Comparison of ENCODE assay signal across 8 cellular contexts in the genomic region with DNA sequence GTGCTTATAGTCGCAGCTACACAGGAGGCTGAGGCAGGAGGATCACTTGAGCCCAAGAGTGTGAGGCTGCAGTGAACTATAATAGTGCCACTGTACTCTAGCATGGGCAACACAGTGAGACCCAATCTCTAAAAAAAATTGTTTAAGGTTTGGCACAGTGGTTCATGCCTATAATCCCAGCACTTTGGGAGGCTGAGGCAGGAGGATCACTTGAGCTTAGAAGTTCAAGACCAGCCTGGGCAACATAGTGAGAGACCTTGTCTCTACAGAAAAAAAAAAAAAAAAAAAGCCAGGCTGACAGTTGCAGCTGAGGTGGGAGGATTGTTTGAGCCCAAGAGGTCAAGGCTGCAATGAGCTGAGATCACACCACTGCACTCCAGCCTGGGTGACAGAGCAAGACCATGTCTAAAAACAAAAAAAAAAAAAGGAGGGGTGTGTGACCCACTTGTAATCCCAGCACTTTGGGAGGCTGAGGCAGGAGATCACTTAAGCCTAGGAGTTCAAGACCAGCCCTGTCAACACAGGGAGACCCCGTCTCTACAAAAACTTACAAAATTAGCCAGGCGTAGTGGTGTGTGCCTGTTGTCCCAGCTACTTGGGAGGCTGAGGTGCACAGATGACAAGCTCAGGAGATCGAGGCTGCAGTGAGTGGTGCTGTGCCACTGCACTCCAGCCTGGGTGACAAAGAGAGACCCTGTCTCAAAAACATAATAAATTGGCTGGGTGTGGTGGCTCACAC. TPM values are rescaled to one million over a fixed set of nuclear protein-coding genes. Genes with fewer than 3 reads are reported as not detected.
DNase-seq lines count a peak whose midpoint lies in the region; ATAC-seq, FAIRE-seq and TF ChIP-seq lines count a peak whose summit lies in the region.
"Not testable (repeated sequence)": the region's sequence is repeated elsewhere in the genome, so short reads cannot be mapped to it uniquely, and the experiment has no call there.
"Had no signal": no experiment of that assay in that cellular context is flagged by ENCODE, and none has a peak within 500 bp of the region (broad histone marks: within the 10 kb centered on the region; RNA-seq: fewer than 3 reads in every experiment).

No MANE protein-coding gene starts in this region.

- H2BK5ac ChIP-seq in IMR-90 (ENCODE audit: low read depth, low read length, poor library complexity, severe bottlenecking), result not testable (repeated sequence)

- H3K4me3 Mint-ChIP-seq in activated naive CD4-positive, alpha-beta T cell treated with anti-CD3 and anti-CD28 coated beads, Interleukin-2, amount 10 ng/mL, durations not matched to agents 7 days and 5 days, result not testable (repeated sequence)

- not testable (repeated sequence) for H3K18ac ChIP-seq in IMR-90 (ENCODE audit: low read depth, low read length)

- H3K9me3 ChIP-seq in A549; IMR-90 (ENCODE audit: control insufficient read depth, insufficient read depth, low read length); right atrium auricular region; liver (ENCODE audit: control insufficient read depth in 4 of 4, low read length in 3 of 4); testis: not testable (repeated sequence)

- peak overlapping the region; percentile 45 for H3K27ac Mint-ChIP-seq in activated naive CD4-positive, alpha-beta T cell treated with anti-CD3 and anti-CD28 coated beads, Interleukin-2, amount 10 ng/mL, durations not matched to agents 7 days and 5 days

- 0 out of 2 replicates have a peak overlapping the region, but pooled peaks have one; percentile 37 for H2AK5ac ChIP-seq in IMR-90 (ENCODE audit: low read depth, low read length)

- H2AFZ ChIP-seq in IMR-90 (replicated peaks; ENCODE audit: low read length, poor library complexity), result not testable (repeated sequence)

- H3K9me3 Mint-ChIP-seq in activated naive CD4-positive, alpha-beta T cell treated with anti-CD3 and anti-CD28 coated beads, Interleukin-2, amount 10 ng/mL, durations not matched to agents 7 days and 5 days, result not testable (repeated sequence)

- H3K27me3 ChIP-seq in IMR-90 (ENCODE audit: control insufficient read depth, insufficient read depth, low read length); right atrium auricular region; liver (ENCODE audit: control insufficient read depth in 4 of 4, insufficient read depth in 4 of 4, low read length in 3 of 4); testis: not testable (repeated sequence)

- not testable (repeated sequence) for H3K27me3 Mint-ChIP-seq in activated naive CD4-positive, alpha-beta T cell treated with anti-CD3 and anti-CD28 coated beads, Interleukin-2, amount 10 ng/mL, durations not matched to agents 7 days and 5 days

- WGBS in A549 (ENCODE audit: missing lambda C conversion rate), result 93% methylated on average over 4 of the region's 4 CpGs
- no CpG with 5 or more reads among the region's 4 CpGs for WGBS in IMR-90 (ENCODE audit: extremely low coverage in 2 of 2, insufficient read length in 1 of 2), 2 experiments
- WGBS in liver, result 87% methylated on average over 4 of the region's 4 CpGs
- WGBS in testis, 2 donors, result 90% methylated on average over 2 to 4 of the region's 4 CpGs

- not testable (repeated sequence) for H3K36me3 ChIP-seq in IMR-90 (ENCODE audit: control insufficient read depth, insufficient read depth, low read length); liver (ENCODE audit: control insufficient read depth in 4 of 4, insufficient read depth in 3 of 4, low read depth in 1 of 4, low read length in 3 of 4); testis (ENCODE audit: low read depth, missing control alignments)
- peaks cover 19% of the 10 kb centered on the region for H3K36me3 ChIP-seq in right atrium auricular region

- H3K36me3 Mint-ChIP-seq in activated naive CD4-positive, alpha-beta T cell treated with anti-CD3 and anti-CD28 coated beads, Interleukin-2, amount 10 ng/mL, durations not matched to agents 7 days and 5 days, result peaks cover 17% of the 10 kb centered on the region

- BruUV-seq in IMR-90 (replicated peaks; lab: Mats Ljungman, UMichigan), result not testable (repeated sequence)

- not testable (repeated sequence) for FAIRE-seq in A549 (lab: Jason Lieb, UNC)

- H3K4me1 ChIP-seq in A549 (peaks cover 35% of the 10 kb centered on the region), liver (ENCODE audit: control insufficient read depth in 4 of 4, insufficient read depth in 4 of 4, low read length in 3 of 4) (peaks cover 0 to 19% (median 2%) of the 10 kb centered on the region in 4 donors)
- not testable (repeated sequence) for H3K4me1 ChIP-seq in IMR-90 (ENCODE audit: control insufficient read depth, insufficient read depth, low read length); right atrium auricular region; testis

- not testable (repeated sequence) for TF ChIP-seq EP300 in A549 (IDR thresholded peaks at IDR 0.05)

- H4K20me1 ChIP-seq in IMR-90 (ENCODE audit: insufficient read depth, low read length), result peaks cover 16% of the 10 kb centered on the region; the same call in 1 of the 2 replicates

- not testable (repeated sequence) for ATAC-seq in A549; IMR-90 (ENCODE audit: low read depth)

- in situ Hi-C loops in IMR-90 (cut with MboI; ENCODE audit: low sequenced_read_pairs), result not testable (repeated sequence)

- not testable (repeated sequence) for TF ChIP-seq CTCF in A549 (IDR thresholded peaks at IDR 0.05); IMR-90 (conservative IDR thresholded peaks at IDR 0.05; ENCODE audit: low read depth, low read length); right atrium auricular region (IDR thresholded peaks at IDR 0.05); liver (IDR thresholded peaks at IDR 0.05; ENCODE audit: low read depth, low read length, missing input control); testis (IDR thresholded peaks at IDR 0.05)

- H3K4me2 ChIP-seq in A549; IMR-90 (ENCODE audit: low read depth, low read length): not testable (repeated sequence)

- not testable (repeated sequence) for H3K56ac ChIP-seq in IMR-90 (ENCODE audit: extremely low read depth, insufficient read depth, low read length)

- POLR2A ChIA-PET in A549 (lab: Yijun Ruan, JAX); IMR-90 (lab: Charles Lee; ENCODE audit: unreplicated experiment): not testable (repeated sequence)

- not testable (repeated sequence) for H2AK9ac ChIP-seq in IMR-90 (replicated peaks; ENCODE audit: low read depth, low read length, poor library complexity)

- intact Hi-C loops in IMR-90 (cut with micrococcal nuclease); testis (cut with DNase I; ENCODE audit: low total_unique reads): not testable (repeated sequence)

- peaks cover 17 to 29% of the 10 kb centered on the region in 2 experiments for H3K79me1 ChIP-seq in IMR-90 (ENCODE audit: low read depth in 1 of 2, low read length in 2 of 2)

- dilution Hi-C loops in IMR-90 (cut with HindIII; ENCODE audit: low sequenced_read_pairs, unreplicated experiment), result not testable (repeated sequence)

- H3K4ac ChIP-seq in IMR-90 (ENCODE audit: low read depth, low read length), result not testable (repeated sequence)

- H4K5ac ChIP-seq in IMR-90 (ENCODE audit: low read depth, low read length), result not testable (repeated sequence)

- TF ChIP-seq RAD21 in A549 (conservative IDR thresholded peaks at IDR 0.05 in 1 of 2, IDR thresholded peaks at IDR 0.05 in 1 of 2); IMR-90 (IDR thresholded peaks at IDR 0.05; ENCODE audit: low read length); liver (IDR thresholded peaks at IDR 0.05): not testable (repeated sequence)

- CTCF ChIA-PET in A549 (lab: Yijun Ruan, JAX), result interaction anchor here (0.6 to 2.6 kb wide), 4 partner anchors 18 to 1315 kb away, joined by 3 to 12 read pairs (median 4); a partner anchor contains a TSS
- CTCF ChIA-PET in IMR-90 (lab: Yijun Ruan, JAX), result not testable (repeated sequence)
- CTCF ChIA-PET in activated naive CD4-positive, alpha-beta T cell treated with anti-CD3 and anti-CD28 coated beads, Interleukin-2, amount 10 ng/mL, durations not matched to agents 7 days and 5 days (lab: Charles Lee), result interaction anchor here (0.7 to 1.4 kb wide), 2 partner anchors 32 to 61 kb away, joined by 3 read pairs; no protein-coding TSS in a partner anchor

- peak overlapping the region; percentile 49 to 74; a peak in 2 of 6 replicates for H3K27ac ChIP-seq in A549
- H3K27ac ChIP-seq in IMR-90 (ENCODE audit: insufficient read depth, low read length); right atrium auricular region; testis: not testable (repeated sequence)
- peak overlapping the region; percentile 73 to 84 for H3K27ac ChIP-seq in liver (ENCODE audit: low read depth in 1 of 2, low read length in 2 of 2)

- not testable (repeated sequence) for H3K14ac ChIP-seq in IMR-90 (replicated peaks; ENCODE audit: low read depth, low read length)

- not testable (repeated sequence) for H2BK20ac ChIP-seq in IMR-90 (ENCODE audit: low read depth, low read length)

- H2BK120ac ChIP-seq in IMR-90 (ENCODE audit: low read depth, low read length), result not testable (repeated sequence)

- H4K91ac ChIP-seq in IMR-90 (ENCODE audit: insufficient read depth, low read depth, low read length), result not testable (repeated sequence)

- not testable (repeated sequence) for H3K9ac ChIP-seq in IMR-90 (ENCODE audit: low read depth, low read length)
- H3K9ac ChIP-seq in liver (ENCODE audit: low read depth in 1 of 2, low read length in 2 of 2), result peak overlapping the region in 1 of 2 donors; percentile 51

- not testable (repeated sequence) for H4K8ac ChIP-seq in IMR-90 (ENCODE audit: low read depth in 2 of 2, low read length in 2 of 2)

- H3K4me1 Mint-ChIP-seq in activated naive CD4-positive, alpha-beta T cell treated with anti-CD3 and anti-CD28 coated beads, Interleukin-2, amount 10 ng/mL, durations not matched to agents 7 days and 5 days, result not testable (repeated sequence)

- H3K4me3 ChIP-seq in A549; IMR-90 (ENCODE audit: insufficient read depth, low read depth, low read length); right atrium auricular region; liver (ENCODE audit: low read depth in 1 of 3, low read length in 3 of 3); testis: not testable (repeated sequence)

- peaks cover 14% of the 10 kb centered on the region for H3K9me1 ChIP-seq in IMR-90 (ENCODE audit: insufficient read depth, low read length)

- DNase-seq in A549 (ENCODE audit: low read depth in 1 of 2, low spot score in 1 of 2); IMR-90; activated naive CD4-positive, alpha-beta T cell treated with anti-CD3 and anti-CD28 coated beads, Interleukin-2, amount 10 ng/mL, durations not matched to agents 7 days and 5 days: not testable (repeated sequence)
- DNase-seq in dedifferentiated amniotic fluid mesenchymal stem cell (ENCODE audit: extremely low spot score) (peak; percentile 13), right atrium auricular region (ENCODE audit: low spot score) (peak; percentile 18), testis (peak; percentile 9)

- not testable (repeated sequence) for TF ChIP-seq POLR2A in A549 (IDR thresholded peaks at IDR 0.05; ENCODE audit: low read length); IMR-90 (IDR thresholded peaks at IDR 0.05; ENCODE audit: low read depth, low read length); testis (IDR thresholded peaks at IDR 0.05)

- H3K23ac ChIP-seq in IMR-90 (ENCODE audit: low read depth, low read length), result not testable (repeated sequence)

- not testable (repeated sequence) for H2BK15ac ChIP-seq in IMR-90 (ENCODE audit: low read depth, low read length)

RNA-seq across cellular contexts. Expression of a gene that starts 18.0 kb away (rescaled TPM):
- polyA plus RNA-seq in A549 (2011; rRNA removed), result 45.4 and 47.2 TPM in 2 replicates
- polyA plus RNA-seq in A549 (2012; cell fraction: cytosol; rRNA removed), result 19.4 and 20.5 TPM in 2 replicates
- 9.2 and 17.5 TPM in 2 replicates for polyA plus RNA-seq in A549 (2012; cell fraction: nucleus; rRNA removed)
- 38.5 to 42.5 TPM (median 39.4 TPM) in 3 replicates for polyA plus RNA-seq in A549 (2017; fragmentation: RNase III; extraction: RNeasy Plus Mini Kit Qiagen cat#74134 plus additional on column Dnase treatment)
- 9.9 and 11.4 TPM in 2 replicates for polyA minus RNA-seq in A549 (2011; rRNA and poly(A)+ RNA removed)
- total RNA-seq in IMR-90 (2012; rRNA removed), result 36.2 and 44.4 TPM in 2 replicates
- polyA plus RNA-seq in IMR-90 (2012; rRNA removed), result 36.4 and 40.7 TPM in 2 replicates
- polyA plus RNA-seq in IMR-90 (2012; cell fraction: cytosol; rRNA removed), result 21.0 and 27.4 TPM in 2 replicates
- polyA plus RNA-seq in IMR-90 (2012; cell fraction: nucleus; rRNA removed; ENCODE audit: low replicate concordance), result 12.4 and 51.2 TPM in 2 replicates
- total RNA-seq in right atrium auricular region, result 10 to 100 TPM; 50.4 to 61.0 TPM
- 10 to 100 TPM; 23.5 to 25.3 TPM for total RNA-seq in liver
- polyA plus RNA-seq in liver, result 10 to 100 TPM; 18.7 to 18.8 TPM
- 100 to 1,000 TPM; 134 to 140 TPM for total RNA-seq in testis
- polyA plus RNA-seq in testis (ENCODE audit: insufficient read depth, low read depth, low replicate concordance), result 132 TPM

RNA-seq across cellular contexts. Expression of a gene that starts 21.5 kb away (rescaled TPM):
- polyA plus RNA-seq in A549 (2011; rRNA removed) (7.8 and 9.0 TPM in 2 replicates), A549 (2017; fragmentation: RNase III; extraction: RNeasy Plus Mini Kit Qiagen cat#74134 plus additional on column Dnase treatment) (5.3 to 6.6 TPM (median 6.5 TPM) in 3 replicates), IMR-90 (2012; rRNA removed) (6.8 and 7.7 TPM in 2 replicates), liver (1 to 10 TPM; 1.8 to 2.8 TPM), testis (ENCODE audit: insufficient read depth, low read depth, low replicate concordance) (16.8 TPM)
- polyA plus RNA-seq in A549 (2012; cell fraction: cytosol; rRNA removed), result 6.2 and 7.9 TPM in 2 replicates
- polyA plus RNA-seq in A549 (2012; cell fraction: nucleus; rRNA removed), result 10.0 and 10.1 TPM in 2 replicates
- 9.9 and 10.2 TPM in 2 replicates for polyA minus RNA-seq in A549 (2011; rRNA and poly(A)+ RNA removed)
- total RNA-seq in IMR-90 (2012; rRNA removed) (11.3 and 13.9 TPM in 2 replicates), right atrium auricular region (10 to 100 TPM in 1 of 2 donors, 1 to 10 TPM in 1; 4.4 to 12.0 TPM), liver (1 to 10 TPM; 7.9 to 9.7 TPM), testis (10 to 100 TPM; 33.7 to 51.4 TPM)
- polyA plus RNA-seq in IMR-90 (2012; cell fraction: cytosol; rRNA removed), result 6.9 and 9.1 TPM in 2 replicates
- polyA plus RNA-seq in IMR-90 (2012; cell fraction: nucleus; rRNA removed; ENCODE audit: low replicate concordance), result 5.5 and 12.0 TPM in 2 replicates

RNA-seq across cellular contexts. Expression of a gene that starts 24.2 kb away (rescaled TPM):
- polyA plus RNA-seq in A549 (2011; rRNA removed) (not detected in 2 replicates), A549 (2017; fragmentation: RNase III; extraction: RNeasy Plus Mini Kit Qiagen cat#74134 plus additional on column Dnase treatment) (not detected in 3 replicates), IMR-90 (2012; rRNA removed) (9.1 and 10.1 TPM in 2 replicates), liver (1 to 10 TPM; 5.2 to 8.6 TPM), testis (ENCODE audit: insufficient read depth, low read depth, low replicate concordance) (216 TPM)
- 0.08 TPM in 1 of 2 replicates, not detected in the other for polyA plus RNA-seq in A549 (2012; cell fraction: cytosol; rRNA removed)
- polyA plus RNA-seq in A549 (2012; cell fraction: nucleus; rRNA removed), result 0.01 TPM in 1 of 2 replicates, not detected in the other
- not detected in 2 replicates for polyA minus RNA-seq in A549 (2011; rRNA and poly(A)+ RNA removed)
- total RNA-seq in IMR-90 (2012; rRNA removed) (8.1 and 9.1 TPM in 2 replicates), right atrium auricular region (1 to 10 TPM; 3.9 to 6.1 TPM), liver (1 to 10 TPM; 1.5 to 3.1 TPM), testis (10 to 100 TPM; 50.5 to 73.0 TPM)
- polyA plus RNA-seq in IMR-90 (2012; cell fraction: cytosol; rRNA removed), result 5.5 and 6.6 TPM in 2 replicates
- 11.5 and 20.3 TPM in 2 replicates for polyA plus RNA-seq in IMR-90 (2012; cell fraction: nucleus; rRNA removed; ENCODE audit: low replicate concordance)
- total RNA-seq: G401 had no signal

RNA-seq across cellular contexts. Expression of a gene that starts 58.2 kb away (rescaled TPM):
- 23.1 and 23.5 TPM in 2 replicates for polyA plus RNA-seq in A549 (2011; rRNA removed)
- polyA plus RNA-seq in A549 (2012; cell fraction: cytosol; rRNA removed), result 26.7 and 39.4 TPM in 2 replicates
- 101 and 103 TPM in 2 replicates for polyA plus RNA-seq in A549 (2012; cell fraction: nucleus; rRNA removed)
- polyA plus RNA-seq in A549 (2017; fragmentation: RNase III; extraction: RNeasy Plus Mini Kit Qiagen cat#74134 plus additional on column Dnase treatment), result 11.6 to 16.3 TPM (median 14.7 TPM) in 3 replicates
- 36.5 and 49.9 TPM in 2 replicates for polyA minus RNA-seq in A549 (2011; rRNA and poly(A)+ RNA removed)
- total RNA-seq in IMR-90 (2012; rRNA removed), result 3.1 and 3.8 TPM in 2 replicates
- polyA plus RNA-seq in IMR-90 (2012; rRNA removed), result 14.2 and 15.2 TPM in 2 replicates
- polyA plus RNA-seq in IMR-90 (2012; cell fraction: cytosol; rRNA removed), result 9.8 and 20.0 TPM in 2 replicates
- polyA plus RNA-seq in IMR-90 (2012; cell fraction: nucleus; rRNA removed; ENCODE audit: low replicate concordance), result 51.5 and 67.1 TPM in 2 replicates
- total RNA-seq in right atrium auricular region, result 10 to 100 TPM in 1 of 2 donors, 1 to 10 TPM in 1; 9.4 to 13.5 TPM
- total RNA-seq in liver, result 10 to 100 TPM in 1 of 2 donors, 1 to 10 TPM in 1; 2.9 to 10.9 TPM
- 1 to 10 TPM; 2.1 to 3.0 TPM for polyA plus RNA-seq in liver
- total RNA-seq in testis, result 1 to 10 TPM; 8.2 to 9.0 TPM
- 6.3 TPM for polyA plus RNA-seq in testis (ENCODE audit: insufficient read depth, low read depth, low replicate concordance)
